9 cellular contexts compared by ENCODE assay signal in genomic region chr17:2883544-2884203, GRCh38.
DNase-seq lines count a peak whose midpoint lies in the region; ATAC-seq lines count a peak whose summit lies in the region.
"Had no signal": no experiment of that assay in that cellular context is flagged by ENCODE, and none has a peak within 500 bp of the region (broad histone marks: within the 10 kb centered on the region; RNA-seq: fewer than 3 reads in every experiment).

No MANE protein-coding gene starts in this region.

- no peaks in the 10 kb centered on the region for H3K27me3 Mint-ChIP-seq in activated naive CD8-positive, alpha-beta T cell treated with anti-CD3 and anti-CD28 coated beads for 36 hours
- no peaks in the 10 kb centered on the region for H3K27me3 Mint-ChIP-seq in activated CD4-positive, alpha-beta T cell treated with anti-CD3 and anti-CD28 coated beads, Interleukin-2, amount 10 ng/mL, durations not matched to agents 24 days and 14 days

- H3K4me3 Mint-ChIP-seq in stimulated activated effector memory CD8-positive, alpha-beta T cell treated with anti-CD3 and anti-CD28 coated beads, Interleukin-12 subunit alpha, Interleukin-12 subunit beta, amount 100 ng/mL, for 72 hours: no peak overlapping the region
- no peak overlapping the region for H3K4me3 Mint-ChIP-seq in activated naive CD8-positive, alpha-beta T cell treated with anti-CD3 and anti-CD28 coated beads for 36 hours
- H3K4me3 Mint-ChIP-seq in activated CD4-positive, alpha-beta T cell treated with anti-CD3 and anti-CD28 coated beads, Interleukin-2, amount 10 ng/mL, durations not matched to agents 24 days and 14 days: no peak overlapping the region

- peak; percentile 47 for ATAC-seq in esophagus mucosa
- no peak for ATAC-seq in stimulated activated effector memory CD8-positive, alpha-beta T cell treated with anti-CD3 and anti-CD28 coated beads, Interleukin-12 subunit alpha, Interleukin-12 subunit beta, amount 100 ng/mL, for 72 hours

- peak overlapping the region; percentile 55 for H3K27ac Mint-ChIP-seq in stimulated activated effector memory CD8-positive, alpha-beta T cell treated with anti-CD3 and anti-CD28 coated beads, Interleukin-12 subunit alpha, Interleukin-12 subunit beta, amount 100 ng/mL, for 72 hours
- no peak overlapping the region for H3K27ac Mint-ChIP-seq in activated naive CD8-positive, alpha-beta T cell treated with anti-CD3 and anti-CD28 coated beads for 36 hours
- H3K27ac Mint-ChIP-seq in activated CD4-positive, alpha-beta T cell treated with anti-CD3 and anti-CD28 coated beads, Interleukin-2, amount 10 ng/mL, durations not matched to agents 24 days and 14 days: no peak overlapping the region

- intact Hi-C loops in activated CD4-positive, alpha-beta T cell treated with anti-CD3 and anti-CD28 coated beads, Interleukin-2, amount 10 ng/mL, durations not matched to agents 24 days and 14 days (cut with micrococcal nuclease): no loop called here

- H3K4me1 Mint-ChIP-seq in stimulated activated effector memory CD8-positive, alpha-beta T cell treated with anti-CD3 and anti-CD28 coated beads, Interleukin-12 subunit alpha, Interleukin-12 subunit beta, amount 100 ng/mL, for 72 hours: peaks cover 34% of the 10 kb centered on the region
- H3K4me1 Mint-ChIP-seq in activated naive CD8-positive, alpha-beta T cell treated with anti-CD3 and anti-CD28 coated beads for 36 hours: peaks cover 3% of the 10 kb centered on the region
- peaks cover 2% of the 10 kb centered on the region for H3K4me1 Mint-ChIP-seq in activated CD4-positive, alpha-beta T cell treated with anti-CD3 and anti-CD28 coated beads, Interleukin-2, amount 10 ng/mL, durations not matched to agents 24 days and 14 days

- peak; percentile 39 for DNase-seq in NCI-H146 (lab: John Stamatoyannopoulos, UW)
- DNase-seq in NCI-H146 treated with DMSO at 0.1 percent for 48 hours (lab: John Stamatoyannopoulos, UW; ENCODE audit: unreplicated experiment): no peak
- peak; percentile 24 for DNase-seq in NCI-H510A (lab: John Stamatoyannopoulos, UW)
- no peak for DNase-seq in stimulated activated effector memory CD8-positive, alpha-beta T cell treated with anti-CD3 and anti-CD28 coated beads, Interleukin-12 subunit alpha, Interleukin-12 subunit beta, amount 100 ng/mL, for 72 hours (ENCODE audit: low spot score in 2 of 2)
- DNase-seq in activated naive CD8-positive, alpha-beta T cell treated with anti-CD3 and anti-CD28 coated beads for 36 hours: no peak
- DNase-seq in activated CD4-positive, alpha-beta T cell treated with anti-CD3 and anti-CD28 coated beads, Interleukin-2, amount 10 ng/mL, durations not matched to agents 24 days and 14 days: no peak
- no peak for DNase-seq in NAMALWA (ENCODE audit: low spot score)
- DNase-seq: stimulated activated CD4-positive, alpha-beta T cell treated with anti-CD3 and anti-CD28 coated beads, Interleukin-12 subunit alpha, Interleukin-12 subunit beta, amount 100 ng/mL, for 4 hours had no signal

- H3K9me3 Mint-ChIP-seq in stimulated activated effector memory CD8-positive, alpha-beta T cell treated with anti-CD3 and anti-CD28 coated beads, Interleukin-12 subunit alpha, Interleukin-12 subunit beta, amount 100 ng/mL, for 72 hours: no peaks in the 10 kb centered on the region
- H3K9me3 Mint-ChIP-seq in activated naive CD8-positive, alpha-beta T cell treated with anti-CD3 and anti-CD28 coated beads for 36 hours: peaks cover 3% of the 10 kb centered on the region
- no peaks in the 10 kb centered on the region for H3K9me3 Mint-ChIP-seq in activated CD4-positive, alpha-beta T cell treated with anti-CD3 and anti-CD28 coated beads, Interleukin-2, amount 10 ng/mL, durations not matched to agents 24 days and 14 days

- H3K36me3 Mint-ChIP-seq in stimulated activated effector memory CD8-positive, alpha-beta T cell treated with anti-CD3 and anti-CD28 coated beads, Interleukin-12 subunit alpha, Interleukin-12 subunit beta, amount 100 ng/mL, for 72 hours: peaks cover 5% of the 10 kb centered on the region
- no peaks in the 10 kb centered on the region for H3K36me3 Mint-ChIP-seq in activated naive CD8-positive, alpha-beta T cell treated with anti-CD3 and anti-CD28 coated beads for 36 hours
- no peaks in the 10 kb centered on the region for H3K36me3 Mint-ChIP-seq in activated CD4-positive, alpha-beta T cell treated with anti-CD3 and anti-CD28 coated beads, Interleukin-2, amount 10 ng/mL, durations not matched to agents 24 days and 14 days (ENCODE audit: low read depth)

Comparison
In these comparisons a context has a peak if more than half of its experiments do, and no peak if none do; other contexts are left out.
1. DNase-seq: peak in NCI-H146 (single experiment) and NCI-H510A (single experiment); none in NCI-H146 treated with DMSO at 0.1 percent for 48 hours (single experiment), stimulated activated effector memory CD8-positive, alpha-beta T cell treated with anti-CD3 and anti-CD28 coated beads, Interleukin-12 subunit alpha, Interleukin-12 subunit beta, amount 100 ng/mL, for 72 hours (0 of 2), activated naive CD8-positive, alpha-beta T cell treated with anti-CD3 and anti-CD28 coated beads for 36 hours (single experiment), activated CD4-positive, alpha-beta T cell treated with anti-CD3 and anti-CD28 coated beads, Interleukin-2, amount 10 ng/mL, durations not matched to agents 24 days and 14 days (single experiment) and NAMALWA (single experiment).